Comparison of ENCODE assay signal across 30 cellular contexts in genomic region chr11:116431842-116432241, GRCh38.
"Had no signal": no experiment of that assay in that cellular context is flagged by ENCODE, and none has a peak within 500 bp of the region (broad histone marks: within the 10 kb centered on the region; RNA-seq: fewer than 3 reads in every experiment).

No MANE protein-coding gene starts in this region.

- H3K4me3 Mint-ChIP-seq: activated B cell treated with CpG ODN at 0.5 μM for 24 hours; activated CD4-positive, alpha-beta memory T cell treated with anti-CD3 and anti-CD28 coated beads for 36 hours; activated CD8-positive, alpha-beta memory T cell treated with anti-CD3 and anti-CD28 coated beads, Interleukin-2, amount 10 ng/mL, durations not matched to agents 7 days and 5 days; activated CD8-positive, alpha-beta T cell treated with anti-CD3 and anti-CD28 coated beads, Interleukin-2, amount 10 ng/mL, durations not matched to agents 7 days and 5 days; activated naive CD4-positive, alpha-beta T cell treated with anti-CD3 and anti-CD28 coated beads, Interleukin-2, amount 10 ng/mL, durations not matched to agents 7 days and 5 days; activated naive CD8-positive, alpha-beta T cell treated with anti-CD3 and anti-CD28 coated beads, Interleukin-2, amount 10 ng/mL, durations not matched to agents 7 days and 5 days; central memory CD8-positive, alpha-beta T cell; dendritic cell treated with granulocyte-macrophage colony-stimulating factor and Interleukin-4, amounts not matched to agents 40 ng/mL and 50 ng/mL, for 4 days; endodermal cell had no signal

- H3K9me3 Mint-ChIP-seq: activated B cell treated with CpG ODN at 0.5 μM for 24 hours; activated CD4-positive, alpha-beta memory T cell treated with anti-CD3 and anti-CD28 coated beads for 36 hours; activated naive CD4-positive, alpha-beta T cell treated with anti-CD3 and anti-CD28 coated beads, Interleukin-2, amount 10 ng/mL, durations not matched to agents 7 days and 5 days; activated naive CD4-positive, alpha-beta T cell treated with anti-CD3 and anti-CD28 coated beads, Interleukin-2, amount 50 U/mL, for 72 hours; activated naive CD8-positive, alpha-beta T cell treated with anti-CD3 and anti-CD28 coated beads, Interleukin-2, amount 10 ng/mL, durations not matched to agents 7 days and 5 days; central memory CD8-positive, alpha-beta T cell; dendritic cell treated with granulocyte-macrophage colony-stimulating factor and Interleukin-4, amounts not matched to agents 40 ng/mL and 50 ng/mL, for 4 days; endodermal cell had no signal

- H3K4me1 Mint-ChIP-seq: activated B cell treated with CpG ODN at 0.5 μM for 24 hours; activated CD8-positive, alpha-beta memory T cell treated with anti-CD3 and anti-CD28 coated beads, Interleukin-2, amount 10 ng/mL, durations not matched to agents 7 days and 5 days; activated naive CD4-positive, alpha-beta T cell treated with anti-CD3 and anti-CD28 coated beads, Interleukin-2, amount 10 ng/mL, durations not matched to agents 7 days and 5 days; activated naive CD8-positive, alpha-beta T cell treated with anti-CD3 and anti-CD28 coated beads, Interleukin-2, amount 10 ng/mL, durations not matched to agents 7 days and 5 days; central memory CD8-positive, alpha-beta T cell had no signal

- H3K4me1 ChIP-seq: ascending aorta had no signal

- H3K36me3 Mint-ChIP-seq: activated CD4-positive, alpha-beta memory T cell treated with anti-CD3 and anti-CD28 coated beads for 36 hours; activated CD8-positive, alpha-beta memory T cell treated with anti-CD3 and anti-CD28 coated beads, Interleukin-2, amount 10 ng/mL, durations not matched to agents 7 days and 5 days; activated naive CD4-positive, alpha-beta T cell treated with anti-CD3 and anti-CD28 coated beads, Interleukin-2, amount 10 ng/mL, durations not matched to agents 7 days and 5 days; activated naive CD4-positive, alpha-beta T cell treated with anti-CD3 and anti-CD28 coated beads, Interleukin-2, amount 50 U/mL, for 72 hours; activated naive CD8-positive, alpha-beta T cell treated with anti-CD3 and anti-CD28 coated beads, Interleukin-2, amount 10 ng/mL, durations not matched to agents 7 days and 5 days had no signal

- H3K36me3 ChIP-seq: ascending aorta, brain microvascular endothelial cell had no signal

- H3K27ac Mint-ChIP-seq: activated B cell treated with CpG ODN at 0.5 μM for 24 hours; activated CD4-positive, alpha-beta memory T cell treated with anti-CD3 and anti-CD28 coated beads for 36 hours; activated CD8-positive, alpha-beta memory T cell treated with anti-CD3 and anti-CD28 coated beads, Interleukin-2, amount 10 ng/mL, durations not matched to agents 7 days and 5 days; activated CD8-positive, alpha-beta T cell treated with anti-CD3 and anti-CD28 coated beads, Interleukin-2, amount 10 ng/mL, durations not matched to agents 7 days and 5 days; activated naive CD4-positive, alpha-beta T cell treated with anti-CD3 and anti-CD28 coated beads, Interleukin-2, amount 10 ng/mL, durations not matched to agents 7 days and 5 days; activated naive CD4-positive, alpha-beta T cell treated with anti-CD3 and anti-CD28 coated beads, Interleukin-2, amount 50 U/mL, for 72 hours; activated naive CD8-positive, alpha-beta T cell treated with anti-CD3 and anti-CD28 coated beads, Interleukin-2, amount 10 ng/mL, durations not matched to agents 7 days and 5 days; dendritic cell treated with granulocyte-macrophage colony-stimulating factor and Interleukin-4, amounts not matched to agents 40 ng/mL and 50 ng/mL, for 4 days; endodermal cell had no signal

- FAIRE-seq: bronchial epithelial cell, frontal cortex had no signal

- H3K27me3 ChIP-seq: ascending aorta, brain microvascular endothelial cell had no signal

- H3K27me3 Mint-ChIP-seq: activated naive CD4-positive, alpha-beta T cell treated with anti-CD3 and anti-CD28 coated beads, Interleukin-2, amount 10 ng/mL, durations not matched to agents 7 days and 5 days had no signal

- DNase-seq: activated B cell treated with CpG ODN at 0.5 μM for 24 hours; activated CD4-positive, alpha-beta memory T cell treated with anti-CD3 and anti-CD28 coated beads for 36 hours; activated CD4-positive, alpha-beta T cell treated with anti-CD3 and anti-CD28 coated beads for 48 hours; activated CD4-positive, alpha-beta T cell treated with anti-CD3 and anti-CD28 coated beads, Interleukin-2, amount 50 U/mL, for 1 hour; activated CD8-positive, alpha-beta memory T cell treated with anti-CD3 and anti-CD28 coated beads, Interleukin-2, amount 10 ng/mL, durations not matched to agents 7 days and 5 days; activated CD8-positive, alpha-beta memory T cell treated with anti-CD3 and anti-CD28 coated beads, Interleukin-2, amount 50 U/mL, for 4 hours; activated CD8-positive, alpha-beta T cell treated with anti-CD3 and anti-CD28 coated beads, Interleukin-2, amount 10 ng/mL, durations not matched to agents 7 days and 5 days; activated gamma-delta T cell; activated naive CD4-positive, alpha-beta T cell; activated naive CD4-positive, alpha-beta T cell treated with anti-CD3 and anti-CD28 coated beads, Interleukin-2, amount 10 ng/mL, durations not matched to agents 7 days and 5 days; activated naive CD8-positive, alpha-beta T cell treated with anti-CD3 and anti-CD28 coated beads, Interleukin-2, amount 10 ng/mL, durations not matched to agents 7 days and 5 days; activated T-cell treated with anti-CD3 and anti-CD28 coated beads, Interleukin-2, amount 50 U/mL, for 1 hour; activated T-cell treated with anti-CD3 and anti-CD28 coated beads, Interleukin-2, amount 50 U/mL, for 48 hours; brain microvascular endothelial cell; effector memory CD4-positive, alpha-beta T cell; endodermal cell; foreskin fibroblast; head of caudate nucleus; T-helper 2 cell had no signal

- H3K9me3 ChIP-seq: ascending aorta had no signal

- H3K27ac ChIP-seq: ascending aorta, brain microvascular endothelial cell, coronary artery, dorsolateral prefrontal cortex, VCaP had no signal

- H3K4me3 ChIP-seq: ascending aorta, coronary artery, dorsolateral prefrontal cortex had no signal

- ATAC-seq: activated CD4-positive, CD25-positive, alpha-beta regulatory T cell treated with anti-CD3 and anti-CD28 coated beads, Interleukin-2, amount 50 U/mL, for 24 hours; activated CD8-positive, alpha-beta memory T cell treated with anti-CD3 and anti-CD28 coated beads, Interleukin-2, amount 10 ng/mL, durations not matched to agents 7 days and 5 days; activated CD8-positive, alpha-beta T cell treated with anti-CD3 and anti-CD28 coated beads, Interleukin-2, amount 10 ng/mL, durations not matched to agents 7 days and 5 days; activated naive CD4-positive, alpha-beta T cell treated with anti-CD3 and anti-CD28 coated beads, Interleukin-2, amount 50 U/mL, for 72 hours; esophagus mucosa had no signal
